Comparison of ENCODE assay signal across 8 cellular contexts in genomic region chrX:119574394-119575266, GRCh38. TPM values are rescaled to one million over a fixed set of nuclear protein-coding genes. Genes with fewer than 3 reads are reported as not detected.
A peak's percentile ranks its signal among the peaks of the same experiment; 100 is the strongest.
DNase-seq lines count a peak whose midpoint lies in the region; ATAC-seq and TF ChIP-seq lines count a peak whose summit lies in the region.

UBE2A (plus strand) TSS chrX:119574563; CDS start chrX:119574712, 149 bp downstream.

- TF ChIP-seq RAD21 in liver (IDR thresholded peaks at IDR 0.05): no peak

- peak; percentile 18 for TF ChIP-seq CTCF in liver (IDR thresholded peaks at IDR 0.05; ENCODE audit: low read depth, low read length, missing input control)

- ATAC-seq in GM19452 (IDR thresholded peaks at IDR 0.05; ENCODE audit: unreplicated experiment): peak; percentile 82

- intact Hi-C loops in CD4-positive, alpha-beta memory T cell (cut with micrococcal nuclease): loop anchor here (1.0 to 10.0 kb wide), 4 partner anchors 9 to 600 kb away; partner anchors contain the start of genes LONRF3, NKRF and STEEP1

- H3K4me3 ChIP-seq in CD4-positive, alpha-beta memory T cell (ENCODE audit: low read length in 2 of 2): peak within 1 kb of the TSS in 1 of 2 donors; percentile 63
- H3K4me3 ChIP-seq in liver (ENCODE audit: low read depth in 1 of 3, low read length in 3 of 3): peak within 1 kb of the TSS; percentile 66 to 87 (median 67)

- H3K36me3 Mint-ChIP-seq in CD4-positive, alpha-beta memory T cell: peaks cover 0 to 5% of the 10 kb centered on the region in 2 donors

- H3K27me3 ChIP-seq in CD4-positive, alpha-beta memory T cell (ENCODE audit: insufficient read depth, low read length): no peaks in the 10 kb centered on the region
- no peaks in the 10 kb centered on the region for H3K27me3 ChIP-seq in liver (ENCODE audit: control insufficient read depth in 4 of 4, insufficient read depth in 4 of 4, low read length in 3 of 4)

- H3K4me1 ChIP-seq in CD4-positive, alpha-beta memory T cell (ENCODE audit: insufficient read depth, low read length): peaks cover 22% of the 10 kb centered on the region
- peaks cover 2 to 12% (median 9%) of the 10 kb centered on the region in 4 donors for H3K4me1 ChIP-seq in liver (ENCODE audit: control insufficient read depth in 4 of 4, insufficient read depth in 4 of 4, low read length in 3 of 4)

- under 1% methylated on average over 86 of the region's 86 CpGs for WGBS in liver

- peak within 1 kb of the TSS; percentile 62 to 77 for H3K9ac ChIP-seq in liver (ENCODE audit: low read depth in 1 of 2, low read length in 2 of 2)

- no peaks in the 10 kb centered on the region for H3K9me3 Mint-ChIP-seq in CD4-positive, alpha-beta memory T cell

- POLR2A ChIA-PET in CD4-positive, alpha-beta memory T cell (lab: Charles Lee; ENCODE audit: partially characterized antibody): interaction anchor here (0.5 to 2.8 kb wide), 30 partner anchors 10 to 1078 kb away, joined by 3 to 34 read pairs (median 4); partner anchors contain the start of genes NKRF, RPL39, SEPTIN6 and SLC25A5

- peak within 1 kb of the TSS; percentile 78 for H3K27ac ChIP-seq in CD4-positive, alpha-beta memory T cell (ENCODE audit: low read depth, low read length)
- peak within 1 kb of the TSS; percentile 82 to 83 for H3K27ac ChIP-seq in liver (ENCODE audit: low read depth in 1 of 2, low read length in 2 of 2)

- peak; percentile 86 to 89 (median 89) for DNase-seq in CD4-positive, alpha-beta memory T cell
- peak; percentile 91 for DNase-seq in HK-2 (ENCODE audit: unreplicated experiment)
- peak; percentile 95 for DNase-seq in NCI-H82 (lab: John Stamatoyannopoulos, UW)
- DNase-seq in activated CD4-positive, alpha-beta T cell treated with anti-CD3 and anti-CD28 coated beads, Interleukin-2, amount 50 U/mL, for 48 hours: peak; percentile 84 to 89
- DNase-seq in dermis microvascular lymphatic vessel endothelial cell (ENCODE audit: low read depth in 2 of 2): peak; percentile 79 to 95
- DNase-seq in stimulated activated CD4-positive, alpha-beta T cell treated with anti-CD3 and anti-CD28 coated beads, Interleukin-4, amount 100 ng/mL, for 24 hours: peak; percentile 89

- H3K36me3 ChIP-seq in CD4-positive, alpha-beta memory T cell (ENCODE audit: insufficient read depth, low read length): no peaks in the 10 kb centered on the region
- H3K36me3 ChIP-seq in liver (ENCODE audit: control insufficient read depth in 4 of 4, insufficient read depth in 3 of 4, low read depth in 1 of 4, low read length in 3 of 4): peaks cover 0 to 2% (median 0%) of the 10 kb centered on the region in 4 donors

- peak within 1 kb of the TSS; percentile 88 to 98 (median 96) for H3K27ac Mint-ChIP-seq in CD4-positive, alpha-beta memory T cell

- H3K4me1 Mint-ChIP-seq in CD4-positive, alpha-beta memory T cell: peaks cover 2 to 33% (median 16%) of the 10 kb centered on the region in 4 donors

- no peaks in the 10 kb centered on the region for H3K27me3 Mint-ChIP-seq in CD4-positive, alpha-beta memory T cell

- CTCF ChIA-PET in CD4-positive, alpha-beta memory T cell (lab: Charles Lee; ENCODE audit: partially characterized antibody): interaction anchor here (0.8 to 1.1 kb wide), 4 partner anchors 20 to 155 kb away, joined by 3 to 4 read pairs (median 4); partner anchors contain the start of gene SEPTIN6

- no peaks in the 10 kb centered on the region for H3K9me3 ChIP-seq in CD4-positive, alpha-beta memory T cell (ENCODE audit: control insufficient read depth in 1 of 2, low read length in 2 of 2)
- H3K9me3 ChIP-seq in liver (ENCODE audit: control insufficient read depth in 4 of 4, low read length in 3 of 4): no peaks in the 10 kb centered on the region

- H3K4me3 Mint-ChIP-seq in CD4-positive, alpha-beta memory T cell: peak within 1 kb of the TSS; percentile 85 to 94 (median 92)

TF ChIP-seq in liver, 16 proteins besides CTCF, POLR2A, EP300 and RAD21:
- TF ChIP-seq FOXA2 (IDR thresholded peaks at IDR 0.05) (no peak), HNF4A (conservative IDR thresholded peaks at IDR 0.05) (peak in 1 of 2 donors; percentile 9), GABPA (IDR thresholded peaks at IDR 0.05 in 1 of 2, conservative IDR thresholded peaks at IDR 0.05 in 1 of 2) (no peak), YY1 (IDR thresholded peaks at IDR 0.05) (peak; percentile 21), REST (IDR thresholded peaks at IDR 0.05) (peak; percentile 62), MAX (IDR thresholded peaks at IDR 0.05) (peak; percentile 33), TAF1 (conservative IDR thresholded peaks at IDR 0.05) (peak; percentile 86), SP1 (IDR thresholded peaks at IDR 0.05) (peak; percentile 33)

RNA-seq across cellular contexts. Expression of gene UBE2A, which starts in this region (rescaled TPM):
- total RNA-seq in CD4-positive, alpha-beta memory T cell: 10 to 100 TPM; 46.7 to 52.5 TPM
- polyA plus RNA-seq in CD4-positive, alpha-beta memory T cell: 10 to 100 TPM; 43.9 to 51.0 TPM
- total RNA-seq in dermis microvascular lymphatic vessel endothelial cell: 15.1 and 23.4 TPM in 2 replicates
- 10 to 100 TPM; 12.0 to 15.9 TPM for total RNA-seq in liver
- 10 to 100 TPM; 18.8 to 21.6 TPM for polyA plus RNA-seq in liver
